ENCODE assay signal across 18 cellular contexts in the genomic region with DNA sequence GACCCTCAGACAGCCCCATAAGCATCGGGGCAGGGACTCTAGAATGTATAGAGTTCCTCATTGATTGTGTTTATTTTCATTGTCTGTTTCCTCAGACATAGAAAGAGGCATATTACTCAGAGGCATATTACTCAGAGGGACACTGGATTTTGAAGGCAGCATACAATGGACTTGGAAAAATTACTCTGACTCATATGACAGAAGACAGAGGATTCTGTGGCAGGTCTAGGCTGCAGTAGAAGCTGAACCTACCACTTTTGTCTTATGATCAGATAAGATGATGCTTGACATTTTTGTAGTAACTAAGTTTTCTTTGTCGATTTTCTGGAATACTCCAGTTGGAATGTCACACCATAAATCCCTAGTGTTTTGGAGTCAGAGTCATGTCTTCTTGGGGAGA.
DNase-seq lines count a peak whose midpoint lies in the region; ATAC-seq lines count a peak whose summit lies in the region.
"Had no signal": no experiment of that assay in that cellular context is flagged by ENCODE, and none has a peak within 500 bp of the region (broad histone marks: within the 10 kb centered on the region; RNA-seq: fewer than 3 reads in every experiment).

No MANE protein-coding gene starts in this region.

- no peaks in the 10 kb centered on the region for H3K27me3 Mint-ChIP-seq in activated CD4-positive, alpha-beta T cell treated with anti-CD3 and anti-CD28 coated beads for 36 hours
- H3K27me3 Mint-ChIP-seq: stimulated activated naive B cell treated with anti-CD40 and anti-IgM and Interleukin-4, amounts not matched to agents 10 μg/mL and 1 μg/mL and 100 μg/mL, for 72 hours had no signal

- peaks cover 6% of the 10 kb centered on the region for H3K9me3 ChIP-seq in adipocyte (ENCODE audit: control insufficient read depth, low read length)

- H3K27me3 ChIP-seq in adipocyte (replicated peaks; ENCODE audit: control insufficient read depth, insufficient read depth, low read length) = no peaks in the 10 kb centered on the region

- intact Hi-C loops in activated CD4-positive, alpha-beta T cell treated with anti-CD3 and anti-CD28 coated beads for 36 hours (cut with DNase I, micrococcal nuclease) = no loop called here

- H3K4me1 Mint-ChIP-seq in activated CD4-positive, alpha-beta T cell treated with anti-CD3 and anti-CD28 coated beads for 36 hours = peaks cover 2% of the 10 kb centered on the region

- no peaks in the 10 kb centered on the region for H3K4me1 ChIP-seq in adipocyte (ENCODE audit: control insufficient read depth, insufficient read depth, low read length)

- no peaks in the 10 kb centered on the region for H3K36me3 ChIP-seq in adipocyte (ENCODE audit: control insufficient read depth, insufficient read depth, low read length, severe bottlenecking)

- peaks cover 8% of the 10 kb centered on the region for H3K36me3 Mint-ChIP-seq in activated CD4-positive, alpha-beta T cell treated with anti-CD3 and anti-CD28 coated beads for 36 hours (ENCODE audit: low read depth)

- peaks cover 13% of the 10 kb centered on the region for H3K9me3 Mint-ChIP-seq in activated CD4-positive, alpha-beta T cell treated with anti-CD3 and anti-CD28 coated beads for 36 hours (ENCODE audit: low read depth)

- DNase-seq in activated CD4-positive, alpha-beta T cell treated with anti-CD3 and anti-CD28 coated beads for 36 hours = no peak
- no peak for DNase-seq in activated CD4-positive, alpha-beta T cell treated with anti-CD3 and anti-CD28 coated beads for 4 hours
- peak; percentile 53 for DNase-seq in adipocyte (ENCODE audit: low read depth)
- DNase-seq in fibroblast of peridontal ligament (ENCODE audit: extremely low read depth) = peak; percentile 50
- DNase-seq in skeletal muscle cell (ENCODE audit: low read depth) = peak; percentile 22
- DNase-seq in stimulated activated CD4-positive, alpha-beta T cell treated with anti-CD3 and anti-CD28 coated beads, Interleukin-12 subunit alpha, Interleukin-12 subunit beta, amount 100 ng/mL, for 4 hours = no peak
- no peak for DNase-seq in NCI-H2196 (lab: John Stamatoyannopoulos, UW; ENCODE audit: unreplicated experiment)
- DNase-seq: 8988T; activated CD4-positive, alpha-beta T cell treated with anti-CD3 and anti-CD28 coated beads, Interleukin-2, amount 50 U/mL, for 4 hours; activated T-cell treated with anti-CD3 and anti-CD28 coated beads, Interleukin-2, amount 50 U/mL, for 48 hours; C1 segment of cervical spinal cord; DMS153; NCI-H2081; NCI-H69; small intestine; stimulated activated naive B cell treated with anti-CD40 and anti-IgM and Interleukin-4, amounts not matched to agents 10 μg/mL and 1 μg/mL and 100 μg/mL, for 72 hours had no signal

- ATAC-seq in activated CD4-positive, alpha-beta T cell treated with anti-CD3 and anti-CD28 coated beads for 36 hours = peak; percentile 36
- no peak for ATAC-seq in HG02588 (IDR thresholded peaks at IDR 0.05; ENCODE audit: unreplicated experiment)
- ATAC-seq: HepG2; stimulated activated naive B cell treated with anti-CD40 and anti-IgM and Interleukin-4, amounts not matched to agents 10 μg/mL and 1 μg/mL and 100 μg/mL, for 72 hours had no signal

- H3K9ac ChIP-seq in adipocyte (ENCODE audit: low read length) = no peak overlapping the region

- POLR2A ChIA-PET in activated CD4-positive, alpha-beta T cell treated with anti-CD3 and anti-CD28 coated beads for 36 hours (lab: Charles Lee) = interaction anchor here (0.7 kb wide), 1 partner anchor 433 kb away, joined by 4 read pairs; no protein-coding TSS in a partner anchor

- H3K27ac Mint-ChIP-seq in activated CD4-positive, alpha-beta T cell treated with anti-CD3 and anti-CD28 coated beads for 36 hours = no peak overlapping the region
- H3K27ac Mint-ChIP-seq: stimulated activated naive B cell treated with anti-CD40 and anti-IgM and Interleukin-4, amounts not matched to agents 10 μg/mL and 1 μg/mL and 100 μg/mL, for 72 hours had no signal

- H3K4me3 Mint-ChIP-seq in activated CD4-positive, alpha-beta T cell treated with anti-CD3 and anti-CD28 coated beads for 36 hours = no peak overlapping the region
- H3K4me3 Mint-ChIP-seq: stimulated activated naive B cell treated with anti-CD40 and anti-IgM and Interleukin-4, amounts not matched to agents 10 μg/mL and 1 μg/mL and 100 μg/mL, for 72 hours had no signal

- CTCF ChIA-PET in activated CD4-positive, alpha-beta T cell treated with anti-CD3 and anti-CD28 coated beads for 36 hours (lab: Charles Lee) = interaction anchor here (0.7 kb wide), 1 partner anchor 23 kb away, joined by 4 read pairs; no protein-coding TSS in a partner anchor

- H3K4me3 ChIP-seq in adipocyte (ENCODE audit: low read length) (no peak overlapping the region), skeletal muscle cell (ENCODE audit: low read depth, low read length) (no peak overlapping the region)

Comparison
In these comparisons a context has a peak if more than half of its experiments do, and no peak if none do; other contexts are left out.
1. DNase-seq: peak in adipocyte (single experiment), fibroblast of peridontal ligament (single experiment) and skeletal muscle cell (single experiment); none in activated CD4-positive, alpha-beta T cell treated with anti-CD3 and anti-CD28 coated beads for 36 hours (single experiment), activated CD4-positive, alpha-beta T cell treated with anti-CD3 and anti-CD28 coated beads for 4 hours (0 of 2), stimulated activated CD4-positive, alpha-beta T cell treated with anti-CD3 and anti-CD28 coated beads, Interleukin-12 subunit alpha, Interleukin-12 subunit beta, amount 100 ng/mL, for 4 hours (single experiment) and NCI-H2196 (single experiment).